In genomic region chr6:55445648-55446204, GRCh38 we compare ENCODE assay signal across 8 cellular contexts.
DNase-seq lines count a peak whose midpoint lies in the region; ATAC-seq, FAIRE-seq and TF ChIP-seq lines count a peak whose summit lies in the region.

No MANE protein-coding gene starts in this region.

- DNase-seq in esophagus squamous epithelium (lab: John Stamatoyannopoulos, UW) (no peak), retinal pigment epithelial cell (ENCODE audit: low read depth) (no peak), activated gamma-delta T cell (lab: John Stamatoyannopoulos, UW) (no peak)

- H3K4me1 ChIP-seq in OCI-LY1 (ENCODE audit: insufficient read depth, low read length, severe bottlenecking) (no peaks in the 10 kb centered on the region), esophagus squamous epithelium (no peaks in the 10 kb centered on the region)

- TF ChIP-seq CTCF in GM12875 (IDR thresholded peaks at IDR 0.05; ENCODE audit: borderline replicate concordance, insufficient read depth, low read depth, low read length) (0 out of 2 replicates have a peak, but pooled peaks have one; percentile 7), OCI-LY1 (IDR thresholded peaks at IDR 0.05; ENCODE audit: low read length) (peak; percentile 57; the same call in 1 of the 2 replicates), esophagus squamous epithelium (IDR thresholded peaks at IDR 0.05) (peak in 5 of 6 experiments; percentile 33 to 56 (median 35)), retinal pigment epithelial cell (conservative IDR thresholded peaks at IDR 0.05; ENCODE audit: low read depth, low read length) (peak; percentile 52)

- H4K20me1 ChIP-seq in OCI-LY1 (ENCODE audit: insufficient read depth, low read length): no peaks in the 10 kb centered on the region

- H3K9me2 ChIP-seq in OCI-LY1 (ENCODE audit: low read depth, low read length): no peaks in the 10 kb centered on the region

- H2AFZ ChIP-seq in OCI-LY1 (ENCODE audit: low read length): no peak overlapping the region

- no peak overlapping the region for H3K4me3 ChIP-seq in GM12875 (ENCODE audit: low read depth, low read length)
- H3K4me3 ChIP-seq in OCI-LY1 (ENCODE audit: low read depth, low read length, poor library complexity, severe bottlenecking): no peak overlapping the region
- no peak overlapping the region for H3K4me3 ChIP-seq in esophagus squamous epithelium
- H3K4me3 ChIP-seq in retinal pigment epithelial cell (ENCODE audit: low read length): no peak overlapping the region

- no peaks in the 10 kb centered on the region for H3K36me3 ChIP-seq in OCI-LY1 (ENCODE audit: insufficient read depth, low read length)
- H3K36me3 ChIP-seq in esophagus squamous epithelium: no peaks in the 10 kb centered on the region

- no peak overlapping the region for H3K27ac ChIP-seq in OCI-LY1 (ENCODE audit: low read depth, low read length, poor library complexity, severe bottlenecking)
- no peak overlapping the region for H3K27ac ChIP-seq in esophagus squamous epithelium

- intact Hi-C loops in esophagus squamous epithelium (cut with DNase I): no loop called here

- H3K9me3 ChIP-seq in OCI-LY1 (ENCODE audit: low read length) (no peaks in the 10 kb centered on the region), esophagus squamous epithelium (no peaks in the 10 kb centered on the region)

- no peak overlapping the region for H3K9ac ChIP-seq in OCI-LY1 (ENCODE audit: low read length)

- no peaks in the 10 kb centered on the region for H3K79me2 ChIP-seq in OCI-LY1 (ENCODE audit: insufficient read depth, low read length)

- H3F3A ChIP-seq in OCI-LY1 (ENCODE audit: insufficient read depth, low read length): no peaks in the 10 kb centered on the region

- TF ChIP-seq POLR2A in esophagus squamous epithelium (IDR thresholded peaks at IDR 0.05): no peak

- H3K27me3 ChIP-seq in OCI-LY1 (ENCODE audit: insufficient read depth, low read length) (no peaks in the 10 kb centered on the region), esophagus squamous epithelium (no peaks in the 10 kb centered on the region)

- H3K4me2 ChIP-seq in OCI-LY1 (ENCODE audit: low read length): no peak overlapping the region

- 0% methylated on average over 1 of the region's 1 CpG for WGBS in esophagus squamous epithelium, 2 donors

- FAIRE-seq in A204.1 (lab: Jason Lieb, UNC): peak; percentile 91

- ATAC-seq in HG03097 (IDR thresholded peaks at IDR 0.05; ENCODE audit: low FRiP score, unreplicated experiment): no peak
- no peak for ATAC-seq in HG02884 (IDR thresholded peaks at IDR 0.05; ENCODE audit: unreplicated experiment)

Comparison
In these comparisons a context has a peak if more than half of its experiments do, and no peak if none do; other contexts are left out.
1. CTCF ChIP-seq: peak in every context shown above with its lines; median percentile 57 in OCI-LY1; 52 in retinal pigment epithelial cell; 35 in esophagus squamous epithelium; 7 in GM12875.